23 cellular contexts compared by ENCODE assay signal in genomic region chr2:137254081-137254480, GRCh38.
A peak's percentile ranks its signal among the peaks of the same experiment; 100 is the strongest.
DNase-seq lines count a peak whose midpoint lies in the region; ATAC-seq, FAIRE-seq and TF ChIP-seq lines count a peak whose summit lies in the region.
"Had no signal": no experiment of that assay in that cellular context is flagged by ENCODE, and none has a peak within 500 bp of the region (broad histone marks: within the 10 kb centered on the region; RNA-seq: fewer than 3 reads in every experiment).

No MANE protein-coding gene starts in this region.

- WGBS in GM23248 (ENCODE audit: low coverage in 1 of 2, low lambda C conversion rate in 2 of 2, missing lambda C conversion rate in 2 of 2), 2 experiments: 19 to 25% methylated on average over 1 of the region's 1 CpG
- WGBS in SK-N-SH (ENCODE audit: low lambda C conversion rate): 9% methylated on average over 1 of the region's 1 CpG

- POLR2A ChIA-PET in SK-N-SH (lab: Yijun Ruan, JAX): no interaction called here

- H3K4me1 ChIP-seq in GM23248 (ENCODE audit: insufficient read depth) (peaks cover 40% of the 10 kb centered on the region), SK-N-SH (ENCODE audit: control insufficient read depth in 1 of 2, insufficient read depth in 2 of 2, low read depth in 1 of 2, low read length in 1 of 2) (no peaks in the 10 kb centered on the region), keratinocyte (ENCODE audit: control insufficient read depth, extremely low read depth, insufficient read depth, low read length) (peaks cover 62% of the 10 kb centered on the region)
- H3K4me1 ChIP-seq: Caco-2 had no signal

- dilution Hi-C loops in keratinocyte (cut with MboI; ENCODE audit: extremely low pct_ligation_motif_present, low sequenced_read_pairs): no loop called here

- H3K9me2 ChIP-seq in GM23248 (ENCODE audit: insufficient read depth): no peaks in the 10 kb centered on the region
- H3K9me2 ChIP-seq in SK-N-SH: no peaks in the 10 kb centered on the region

- H3K36me3 ChIP-seq in GM23248 (ENCODE audit: low read depth) (no peaks in the 10 kb centered on the region), SK-N-SH (replicated peaks in 1 of 2; ENCODE audit: control insufficient read depth in 1 of 2, insufficient read depth in 2 of 2, low read length in 1 of 2) (no peaks in the 10 kb centered on the region), keratinocyte (ENCODE audit: control insufficient read depth in 2 of 2, extremely low read depth in 1 of 2, insufficient read depth in 2 of 2, low read length in 2 of 2) (no peaks in the 10 kb centered on the region)
- H3K36me3 ChIP-seq: BLaER1 treated with 17β-estradiol and CSF1 and Interleukin-3, amounts not matched to agents 10 nM and 100 nM; MG63 had no signal

- no peak overlapping the region for H3K9ac ChIP-seq in GM23248
- no peak overlapping the region for H3K9ac ChIP-seq in SK-N-SH
- H3K9ac ChIP-seq in keratinocyte (ENCODE audit: control insufficient read depth, extremely low read depth, insufficient read depth, low read length): no peak overlapping the region
- H3K9ac ChIP-seq: BLaER1 treated with 17β-estradiol and CSF1 and Interleukin-3, amounts not matched to agents 10 nM and 100 nM had no signal

- H3K9me3 ChIP-seq in GM23248 (ENCODE audit: low read depth): no peaks in the 10 kb centered on the region
- no peaks in the 10 kb centered on the region for H3K9me3 ChIP-seq in SK-N-SH
- no peaks in the 10 kb centered on the region for H3K9me3 ChIP-seq in keratinocyte (ENCODE audit: control insufficient read depth, low read depth, low read length)
- H3K9me3 ChIP-seq: BLaER1 treated with 17β-estradiol and CSF1 and Interleukin-3, amounts not matched to agents 10 nM and 100 nM; Caco-2; MG63 had no signal

- DNase-seq in GM23248 (peak; percentile 4), SK-N-SH (no peak), keratinocyte (ENCODE audit: low read depth, low spot score) (no peak), G401 (ENCODE audit: low spot score) (no peak), coronary artery (ENCODE audit: low spot score) (no peak)
- DNase-seq: ACHN; Caco-2; CD4-positive, alpha-beta memory T cell; DND-41; GDM1; Kasumi-1; MG63; NCI-H1417; NCI-H1694 treated with DMSO at 0.1 percent for 48 hours; NCI-H446 treated with DMSO at 0.1 percent for 48 hours; NCI-H526 treated with DMSO at 0.1 percent for 48 hours; RPMI8226; SHP77 treated with DMSO at 0.1 percent for 48 hours had no signal

- CTCF ChIA-PET in SK-N-SH (lab: Yijun Ruan, JAX): no interaction called here

- TF ChIP-seq CTCF in SK-N-SH (IDR thresholded peaks at IDR 0.05) (no peak), keratinocyte (optimal IDR thresholded peaks at IDR 0.05 in 1 of 3, IDR thresholded peaks at IDR 0.05 in 1 of 3, conservative IDR thresholded peaks at IDR 0.05 in 1 of 3; ENCODE audit: extremely low read depth in 1 of 3, insufficient read depth in 2 of 3, low read length in 3 of 3) (no peak), coronary artery (IDR thresholded peaks at IDR 0.05) (no peak)

- H4K20me1 ChIP-seq in GM23248 (ENCODE audit: insufficient read depth): no peaks in the 10 kb centered on the region
- H4K20me1 ChIP-seq in SK-N-SH (ENCODE audit: insufficient read depth): no peaks in the 10 kb centered on the region
- H4K20me1 ChIP-seq in keratinocyte (ENCODE audit: control insufficient read depth, extremely low read depth, insufficient read depth, low read length): no peaks in the 10 kb centered on the region
- H4K20me1 ChIP-seq: BLaER1 treated with 17β-estradiol and CSF1 and Interleukin-3, amounts not matched to agents 10 nM and 100 nM had no signal

- in situ Hi-C loops in GM23248 (cut with MboI): no loop called here
- in situ Hi-C loops in G401 (cut with HindIII; ENCODE audit: low sequenced_read_pairs): no loop called here

- TF ChIP-seq EP300 in SK-N-SH (IDR thresholded peaks at IDR 0.05; ENCODE audit: borderline replicate concordance in 1 of 2, low read depth in 1 of 2, low read length in 1 of 2): 0 out of 4 replicates have a peak, but pooled peaks of 1 of the 2 experiments have one; percentile 21

- no peaks in the 10 kb centered on the region for H3K9me1 ChIP-seq in keratinocyte (ENCODE audit: control insufficient read depth, extremely low read depth, insufficient read depth, low read length)

- no peak overlapping the region for H2AFZ ChIP-seq in GM23248
- H2AFZ ChIP-seq in SK-N-SH (ENCODE audit: low read depth): no peak overlapping the region
- H2AFZ ChIP-seq in keratinocyte (ENCODE audit: control insufficient read depth, low read length): no peak overlapping the region

- H3K27ac ChIP-seq in GM23248: 0 out of 2 replicates have a peak overlapping the region, but pooled peaks have one; percentile 14
- H3K27ac ChIP-seq in SK-N-SH (ENCODE audit: low read depth in 2 of 2, low read length in 1 of 2): peak overlapping the region in 1 of 2 experiments; percentile 50; a peak in 2 of 4 replicates
- peak overlapping the region; percentile 81 for H3K27ac ChIP-seq in keratinocyte (ENCODE audit: control insufficient read depth, insufficient read depth, low read length)
- H3K27ac ChIP-seq in coronary artery: no peak overlapping the region
- H3K27ac ChIP-seq: BLaER1 treated with 17β-estradiol and CSF1 and Interleukin-3, amounts not matched to agents 10 nM and 100 nM; SK-N-MC had no signal

- H3K79me2 ChIP-seq in GM23248 (ENCODE audit: insufficient read depth): no peaks in the 10 kb centered on the region
- no peaks in the 10 kb centered on the region for H3K79me2 ChIP-seq in SK-N-SH (ENCODE audit: insufficient read depth)
- no peaks in the 10 kb centered on the region for H3K79me2 ChIP-seq in keratinocyte (ENCODE audit: control insufficient read depth, insufficient read depth, low read length)

- H3K4me3 ChIP-seq in GM23248: no peak overlapping the region
- no peak overlapping the region for H3K4me3 ChIP-seq in SK-N-SH (ENCODE audit: low read depth in 2 of 2, low read length in 1 of 2)
- H3K4me3 ChIP-seq in keratinocyte (ENCODE audit: control insufficient read depth in 2 of 3, extremely low read depth in 1 of 3, insufficient read depth in 2 of 3, low read depth in 1 of 3, low read length in 3 of 3): no peak overlapping the region
- no peak overlapping the region for H3K4me3 ChIP-seq in coronary artery
- H3K4me3 ChIP-seq: BLaER1 treated with 17β-estradiol and CSF1 and Interleukin-3, amounts not matched to agents 10 nM and 100 nM; MG63; SK-N-MC had no signal

- H3K4me2 ChIP-seq in GM23248 (ENCODE audit: unreplicated experiment): no peak overlapping the region
- no peak overlapping the region for H3K4me2 ChIP-seq in SK-N-SH
- H3K4me2 ChIP-seq in keratinocyte (ENCODE audit: control insufficient read depth, extremely low read depth, insufficient read depth, low read depth, low read length): peak overlapping the region; percentile 25
- H3K4me2 ChIP-seq: BLaER1 treated with 17β-estradiol and CSF1 and Interleukin-3, amounts not matched to agents 10 nM and 100 nM had no signal

- H3F3A ChIP-seq in GM23248 (ENCODE audit: insufficient read depth) (peaks cover 41% of the 10 kb centered on the region), SK-N-SH (replicated peaks; ENCODE audit: insufficient read depth) (peaks cover 14% of the 10 kb centered on the region)

- no peaks in the 10 kb centered on the region for H3K27me3 ChIP-seq in GM23248 (replicated peaks; ENCODE audit: insufficient read depth)
- H3K27me3 ChIP-seq in SK-N-SH (ENCODE audit: insufficient read depth): no peaks in the 10 kb centered on the region
- no peaks in the 10 kb centered on the region for H3K27me3 ChIP-seq in keratinocyte (ENCODE audit: control insufficient read depth, extremely low read depth, insufficient read depth, low read length)
- H3K27me3 ChIP-seq: BLaER1 treated with 17β-estradiol and CSF1 and Interleukin-3, amounts not matched to agents 10 nM and 100 nM; MG63 had no signal

- no peak for FAIRE-seq in keratinocyte (lab: Jason Lieb, UNC)
- FAIRE-seq: H54 had no signal

- TF ChIP-seq RAD21 in SK-N-SH (IDR thresholded peaks at IDR 0.05; ENCODE audit: low read length): no peak

- ATAC-seq in GM18909 (IDR thresholded peaks at IDR 0.05; ENCODE audit: poor library complexity, unreplicated experiment) (no peak), GM19035 (IDR thresholded peaks at IDR 0.05; ENCODE audit: unreplicated experiment) (no peak)

TF ChIP-seq in SK-N-SH, 30 proteins besides CTCF, POLR2A, EP300 and RAD21:
- no peak for TF ChIP-seq FOXJ3 (CRISPR knock-in tag; IDR thresholded peaks at IDR 0.05)
- TF ChIP-seq TCF12 (IDR thresholded peaks at IDR 0.05): 0 out of 2 replicates have a peak, but pooled peaks have one; percentile 26
- TF ChIP-seq RCOR1 (IDR thresholded peaks at IDR 0.05; ENCODE audit: low read length): no peak
- no peak for TF ChIP-seq FOSL2 (IDR thresholded peaks at IDR 0.05; ENCODE audit: borderline replicate concordance, low read depth)
- no peak for TF ChIP-seq JUND (IDR thresholded peaks at IDR 0.05)
- TF ChIP-seq, protein P1, sequence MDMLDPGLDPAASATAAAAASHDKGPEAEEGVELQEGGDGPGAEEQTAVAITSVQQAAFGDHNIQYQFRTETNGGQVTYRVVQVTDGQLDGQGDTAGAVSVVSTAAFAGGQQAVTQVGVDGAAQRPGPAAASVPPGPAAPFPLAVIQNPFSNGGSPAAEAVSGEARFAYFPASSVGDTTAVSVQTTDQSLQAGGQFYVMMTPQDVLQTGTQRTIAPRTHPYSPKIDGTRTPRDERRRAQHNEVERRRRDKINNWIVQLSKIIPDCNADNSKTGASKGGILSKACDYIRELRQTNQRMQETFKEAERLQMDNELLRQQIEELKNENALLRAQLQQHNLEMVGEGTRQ (IDR thresholded peaks at IDR 0.05; ENCODE audit: borderline replicate concordance, low read depth, low read length): no peak
- TF ChIP-seq, protein P2, sequence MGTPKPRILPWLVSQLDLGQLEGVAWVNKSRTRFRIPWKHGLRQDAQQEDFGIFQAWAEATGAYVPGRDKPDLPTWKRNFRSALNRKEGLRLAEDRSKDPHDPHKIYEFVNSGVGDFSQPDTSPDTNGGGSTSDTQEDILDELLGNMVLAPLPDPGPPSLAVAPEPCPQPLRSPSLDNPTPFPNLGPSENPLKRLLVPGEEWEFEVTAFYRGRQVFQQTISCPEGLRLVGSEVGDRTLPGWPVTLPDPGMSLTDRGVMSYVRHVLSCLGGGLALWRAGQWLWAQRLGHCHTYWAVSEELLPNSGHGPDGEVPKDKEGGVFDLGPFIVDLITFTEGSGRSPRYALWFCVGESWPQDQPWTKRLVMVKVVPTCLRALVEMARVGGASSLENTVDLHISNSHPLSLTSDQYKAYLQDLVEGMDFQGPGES (IDR thresholded peaks at IDR 0.05; ENCODE audit: low read depth, low read length): no peak
- TF ChIP-seq, protein P3, sequence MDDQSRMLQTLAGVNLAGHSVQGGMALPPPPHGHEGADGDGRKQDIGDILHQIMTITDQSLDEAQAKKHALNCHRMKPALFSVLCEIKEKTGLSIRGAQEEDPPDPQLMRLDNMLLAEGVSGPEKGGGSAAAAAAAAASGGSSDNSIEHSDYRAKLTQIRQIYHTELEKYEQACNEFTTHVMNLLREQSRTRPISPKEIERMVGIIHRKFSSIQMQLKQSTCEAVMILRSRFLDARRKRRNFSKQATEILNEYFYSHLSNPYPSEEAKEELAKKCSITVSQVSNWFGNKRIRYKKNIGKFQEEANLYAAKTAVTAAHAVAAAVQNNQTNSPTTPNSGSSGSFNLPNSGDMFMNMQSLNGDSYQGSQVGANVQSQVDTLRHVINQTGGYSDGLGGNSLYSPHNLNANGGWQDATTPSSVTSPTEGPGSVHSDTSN (IDR thresholded peaks at IDR 0.05): peak; percentile 41; the same call in 1 of the 2 replicates

Comparison
In these comparisons a context has a peak if more than half of its experiments do, and no peak if none do; other contexts are left out.
1. H3K27ac ChIP-seq: peak in GM23248 (single experiment) and keratinocyte (single experiment); none in coronary artery (0 of 2).